Comparison of ENCODE assay signal across 1 cellular context in the genomic region with DNA sequence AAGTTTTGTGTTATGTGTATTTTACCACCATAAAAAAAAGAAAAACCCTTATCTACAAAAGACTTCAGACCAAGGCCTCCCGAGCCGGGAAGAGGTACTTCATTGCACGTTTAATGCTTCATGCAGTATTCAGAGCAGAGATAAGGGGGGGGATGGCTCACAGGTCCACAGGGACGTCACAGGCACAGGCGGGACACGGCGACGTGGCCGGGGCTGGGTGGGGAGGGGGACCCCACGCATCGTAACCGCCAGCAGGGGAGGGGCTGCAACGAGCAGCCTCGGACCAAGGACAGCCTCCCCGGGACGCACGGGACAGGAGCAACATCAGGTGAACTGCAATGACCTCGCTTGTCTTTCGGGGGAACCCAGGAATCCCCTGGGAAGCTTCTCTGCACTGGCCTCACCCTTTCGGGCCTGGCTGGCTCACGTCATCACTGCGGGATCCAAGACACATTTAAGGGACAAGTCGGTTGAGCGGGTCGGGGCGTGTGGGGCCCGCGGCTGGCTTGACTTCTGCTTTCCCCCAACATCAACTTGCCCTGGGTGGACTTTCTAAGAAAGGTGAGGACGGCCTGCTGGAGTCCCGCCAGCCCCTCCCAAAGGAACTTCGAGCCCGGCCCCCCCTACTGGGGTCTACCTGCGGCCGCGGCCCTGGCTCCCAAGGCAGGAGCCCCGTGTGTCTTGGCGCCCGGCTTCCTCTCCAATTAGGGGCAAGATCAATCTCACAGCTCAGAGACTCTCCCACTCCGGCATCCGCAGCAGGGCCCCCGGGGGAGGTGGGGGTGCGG.
TF ChIP-seq lines count a peak whose summit lies in the region.

No MANE protein-coding gene starts in this region.

TF ChIP-seq in GM23338, 12 proteins besides CTCF, POLR2A, EP300 and RAD21 (continued from another document):
- TF ChIP-seq, protein P1, sequence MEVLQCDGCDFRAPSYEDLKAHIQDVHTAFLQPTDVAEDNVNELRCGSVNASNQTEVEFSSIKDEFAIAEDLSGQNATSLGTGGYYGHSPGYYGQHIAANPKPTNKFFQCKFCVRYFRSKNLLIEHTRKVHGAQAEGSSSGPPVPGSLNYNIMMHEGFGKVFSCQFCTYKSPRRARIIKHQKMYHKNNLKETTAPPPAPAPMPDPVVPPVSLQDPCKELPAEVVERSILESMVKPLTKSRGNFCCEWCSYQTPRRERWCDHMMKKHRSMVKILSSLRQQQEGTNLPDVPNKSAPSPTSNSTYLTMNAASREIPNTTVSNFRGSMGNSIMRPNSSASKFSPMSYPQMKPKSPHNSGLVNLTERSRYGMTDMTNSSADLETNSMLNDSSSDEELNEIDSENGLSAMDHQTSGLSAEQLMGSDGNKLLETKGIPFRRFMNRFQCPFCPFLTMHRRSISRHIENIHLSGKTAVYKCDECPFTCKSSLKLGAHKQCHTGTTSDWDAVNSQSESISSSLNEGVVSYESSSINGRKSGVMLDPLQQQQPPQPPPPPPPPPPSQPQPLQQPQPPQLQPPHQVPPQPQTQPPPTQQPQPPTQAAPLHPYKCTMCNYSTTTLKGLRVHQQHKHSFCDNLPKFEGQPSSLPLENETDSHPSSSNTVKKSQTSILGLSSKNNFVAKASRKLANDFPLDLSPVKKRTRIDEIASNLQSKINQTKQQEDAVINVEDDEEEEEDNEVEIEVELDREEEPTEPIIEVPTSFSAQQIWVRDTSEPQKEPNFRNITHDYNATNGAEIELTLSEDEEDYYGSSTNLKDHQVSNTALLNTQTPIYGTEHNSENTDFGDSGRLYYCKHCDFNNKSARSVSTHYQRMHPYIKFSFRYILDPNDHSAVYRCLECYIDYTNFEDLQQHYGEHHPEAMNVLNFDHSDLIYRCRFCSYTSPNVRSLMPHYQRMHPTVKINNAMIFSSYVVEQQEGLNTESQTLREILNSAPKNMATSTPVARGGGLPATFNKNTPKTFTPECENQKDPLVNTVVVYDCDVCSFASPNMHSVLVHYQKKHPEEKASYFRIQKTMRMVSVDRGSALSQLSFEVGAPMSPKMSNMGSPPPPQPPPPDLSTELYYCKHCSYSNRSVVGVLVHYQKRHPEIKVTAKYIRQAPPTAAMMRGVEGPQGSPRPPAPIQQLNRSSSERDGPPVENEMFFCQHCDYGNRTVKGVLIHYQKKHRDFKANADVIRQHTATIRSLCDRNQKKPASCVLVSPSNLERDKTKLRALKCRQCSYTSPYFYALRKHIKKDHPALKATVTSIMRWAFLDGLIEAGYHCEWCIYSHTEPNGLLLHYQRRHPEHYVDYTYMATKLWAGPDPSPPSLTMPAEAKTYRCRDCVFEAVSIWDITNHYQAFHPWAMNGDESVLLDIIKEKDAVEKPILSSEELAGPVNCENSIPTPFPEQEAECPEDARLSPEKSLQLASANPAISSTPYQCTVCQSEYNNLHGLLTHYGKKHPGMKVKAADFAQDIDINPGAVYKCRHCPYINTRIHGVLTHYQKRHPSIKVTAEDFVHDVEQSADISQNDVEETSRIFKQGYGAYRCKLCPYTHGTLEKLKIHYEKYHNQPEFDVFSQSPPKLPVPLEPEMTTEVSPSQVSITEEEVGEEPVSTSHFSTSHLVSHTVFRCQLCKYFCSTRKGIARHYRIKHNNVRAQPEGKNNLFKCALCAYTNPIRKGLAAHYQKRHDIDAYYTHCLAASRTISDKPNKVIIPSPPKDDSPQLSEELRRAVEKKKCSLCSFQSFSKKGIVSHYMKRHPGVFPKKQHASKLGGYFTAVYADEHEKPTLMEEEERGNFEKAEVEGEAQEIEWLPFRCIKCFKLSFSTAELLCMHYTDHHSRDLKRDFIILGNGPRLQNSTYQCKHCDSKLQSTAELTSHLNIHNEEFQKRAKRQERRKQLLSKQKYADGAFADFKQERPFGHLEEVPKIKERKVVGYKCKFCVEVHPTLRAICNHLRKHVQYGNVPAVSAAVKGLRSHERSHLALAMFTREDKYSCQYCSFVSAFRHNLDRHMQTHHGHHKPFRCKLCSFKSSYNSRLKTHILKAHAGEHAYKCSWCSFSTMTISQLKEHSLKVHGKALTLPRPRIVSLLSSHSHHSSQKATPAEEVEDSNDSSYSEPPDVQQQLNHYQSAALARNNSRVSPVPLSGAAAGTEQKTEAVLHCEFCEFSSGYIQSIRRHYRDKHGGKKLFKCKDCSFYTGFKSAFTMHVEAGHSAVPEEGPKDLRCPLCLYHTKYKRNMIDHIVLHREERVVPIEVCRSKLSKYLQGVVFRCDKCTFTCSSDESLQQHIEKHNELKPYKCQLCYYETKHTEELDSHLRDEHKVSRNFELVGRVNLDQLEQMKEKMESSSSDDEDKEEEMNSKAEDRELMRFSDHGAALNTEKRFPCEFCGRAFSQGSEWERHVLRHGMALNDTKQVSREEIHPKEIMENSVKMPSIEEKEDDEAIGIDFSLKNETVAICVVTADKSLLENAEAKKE (CRISPR knock-in tag; IDR thresholded peaks at IDR 0.05): no peak
- no peak for TF ChIP-seq ZNF331 (CRISPR knock-in tag; IDR thresholded peaks at IDR 0.05; ENCODE audit: low read depth)
- TF ChIP-seq, protein P2, sequence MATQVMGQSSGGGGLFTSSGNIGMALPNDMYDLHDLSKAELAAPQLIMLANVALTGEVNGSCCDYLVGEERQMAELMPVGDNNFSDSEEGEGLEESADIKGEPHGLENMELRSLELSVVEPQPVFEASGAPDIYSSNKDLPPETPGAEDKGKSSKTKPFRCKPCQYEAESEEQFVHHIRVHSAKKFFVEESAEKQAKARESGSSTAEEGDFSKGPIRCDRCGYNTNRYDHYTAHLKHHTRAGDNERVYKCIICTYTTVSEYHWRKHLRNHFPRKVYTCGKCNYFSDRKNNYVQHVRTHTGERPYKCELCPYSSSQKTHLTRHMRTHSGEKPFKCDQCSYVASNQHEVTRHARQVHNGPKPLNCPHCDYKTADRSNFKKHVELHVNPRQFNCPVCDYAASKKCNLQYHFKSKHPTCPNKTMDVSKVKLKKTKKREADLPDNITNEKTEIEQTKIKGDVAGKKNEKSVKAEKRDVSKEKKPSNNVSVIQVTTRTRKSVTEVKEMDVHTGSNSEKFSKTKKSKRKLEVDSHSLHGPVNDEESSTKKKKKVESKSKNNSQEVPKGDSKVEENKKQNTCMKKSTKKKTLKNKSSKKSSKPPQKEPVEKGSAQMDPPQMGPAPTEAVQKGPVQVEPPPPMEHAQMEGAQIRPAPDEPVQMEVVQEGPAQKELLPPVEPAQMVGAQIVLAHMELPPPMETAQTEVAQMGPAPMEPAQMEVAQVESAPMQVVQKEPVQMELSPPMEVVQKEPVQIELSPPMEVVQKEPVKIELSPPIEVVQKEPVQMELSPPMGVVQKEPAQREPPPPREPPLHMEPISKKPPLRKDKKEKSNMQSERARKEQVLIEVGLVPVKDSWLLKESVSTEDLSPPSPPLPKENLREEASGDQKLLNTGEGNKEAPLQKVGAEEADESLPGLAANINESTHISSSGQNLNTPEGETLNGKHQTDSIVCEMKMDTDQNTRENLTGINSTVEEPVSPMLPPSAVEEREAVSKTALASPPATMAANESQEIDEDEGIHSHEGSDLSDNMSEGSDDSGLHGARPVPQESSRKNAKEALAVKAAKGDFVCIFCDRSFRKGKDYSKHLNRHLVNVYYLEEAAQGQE (IDR thresholded peaks at IDR 0.05; ENCODE audit: unreplicated experiment): no peak
TF ChIP-seq in GM23338: peak in this region for 0.
